In genomic region chr16:56623637-56624036, GRCh38 we compare ENCODE assay signal across 8 cellular contexts. TPM values are rescaled to one million over a fixed set of nuclear protein-coding genes. Genes with fewer than 3 reads are reported as not detected.
"Had no signal": no experiment of that assay in that cellular context is flagged by ENCODE, and none has a peak within 500 bp of the region (broad histone marks: within the 10 kb centered on the region; RNA-seq: fewer than 3 reads in every experiment).

No MANE protein-coding gene starts in this region.

- H3K4me3 Mint-ChIP-seq: H9 had no signal

- H3K27ac ChIP-seq: HL-60 had no signal

- DNase-seq: H9, HCEC 1CT had no signal

- ATAC-seq: GM23338, HepG2 had no signal

- H3K27ac Mint-ChIP-seq: GM23338, H9 had no signal

- H3K9me3 Mint-ChIP-seq: IgD-negative memory B cell had no signal

- H3K4me3 ChIP-seq: GM23338 had no signal

RNA-seq across cellular contexts. Expression of gene MT1M, which starts 8.8 kb away (rescaled TPM):
- total RNA-seq: H1, HT1080 had no signal

RNA-seq across cellular contexts. Expression of gene MT1A, which starts 14.8 kb away (rescaled TPM):
- total RNA-seq: GM23338, H1, H9, HT1080 had no signal

RNA-seq across cellular contexts. Expression of gene MT1B, which starts 28.0 kb away (rescaled TPM):
- total RNA-seq: GM23338, H1, H9, HT1080 had no signal
